ENCODE assay signal across 1 cellular context in the genomic region with DNA sequence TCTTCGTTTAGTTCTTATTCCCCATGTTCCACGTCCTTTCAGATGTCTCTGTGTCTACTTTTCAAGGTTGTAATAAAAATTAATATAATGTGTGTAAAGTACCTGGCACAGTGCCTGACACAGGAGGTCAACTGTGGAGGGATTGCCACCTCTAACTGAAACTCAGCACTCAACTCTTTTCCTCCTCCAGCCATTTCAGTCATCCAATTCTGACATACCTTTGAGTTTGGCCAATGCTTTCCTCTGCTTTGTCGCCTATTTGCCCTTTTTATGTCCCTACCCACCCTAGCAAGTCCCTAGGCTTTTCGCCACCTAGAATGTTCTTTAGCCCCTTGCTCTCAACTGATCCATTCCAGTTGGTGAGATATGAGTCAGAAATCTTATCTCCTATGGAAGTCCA.
TF ChIP-seq lines count a peak whose summit lies in the region.

No MANE protein-coding gene starts in this region.

TF ChIP-seq in GM12878, 131 proteins besides CTCF, POLR2A, EP300 and RAD21 (continued from another document):
- TF ChIP-seq ZNF384 (IDR thresholded peaks at IDR 0.05; ENCODE audit: borderline replicate concordance, low read depth, low read length), result no peak
- peak; percentile 60 for TF ChIP-seq SMAD1 (IDR thresholded peaks at IDR 0.05; ENCODE audit: low read depth, partially characterized antibody)
- TF ChIP-seq SIX5 (IDR thresholded peaks at IDR 0.05; ENCODE audit: low read depth, low read length, severe bottlenecking), result no peak
- peak; percentile 45; the same call in 1 of the 2 replicates for TF ChIP-seq RUNX3 (IDR thresholded peaks at IDR 0.05; ENCODE audit: low read length)
- TF ChIP-seq, protein P1, sequence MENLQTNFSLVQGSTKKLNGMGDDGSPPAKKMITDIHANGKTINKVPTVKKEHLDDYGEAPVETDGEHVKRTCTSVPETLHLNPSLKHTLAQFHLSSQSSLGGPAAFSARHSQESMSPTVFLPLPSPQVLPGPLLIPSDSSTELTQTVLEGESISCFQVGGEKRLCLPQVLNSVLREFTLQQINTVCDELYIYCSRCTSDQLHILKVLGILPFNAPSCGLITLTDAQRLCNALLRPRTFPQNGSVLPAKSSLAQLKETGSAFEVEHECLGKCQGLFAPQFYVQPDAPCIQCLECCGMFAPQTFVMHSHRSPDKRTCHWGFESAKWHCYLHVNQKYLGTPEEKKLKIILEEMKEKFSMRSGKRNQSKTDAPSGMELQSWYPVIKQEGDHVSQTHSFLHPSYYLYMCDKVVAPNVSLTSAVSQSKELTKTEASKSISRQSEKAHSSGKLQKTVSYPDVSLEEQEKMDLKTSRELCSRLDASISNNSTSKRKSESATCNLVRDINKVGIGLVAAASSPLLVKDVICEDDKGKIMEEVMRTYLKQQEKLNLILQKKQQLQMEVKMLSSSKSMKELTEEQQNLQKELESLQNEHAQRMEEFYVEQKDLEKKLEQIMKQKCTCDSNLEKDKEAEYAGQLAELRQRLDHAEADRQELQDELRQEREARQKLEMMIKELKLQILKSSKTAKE (IDR thresholded peaks at IDR 0.05; ENCODE audit: low read depth, poor library complexity, severe bottlenecking), result no peak
- no peak for TF ChIP-seq BACH1 (IDR thresholded peaks at IDR 0.05; ENCODE audit: borderline replicate concordance)
- TF ChIP-seq, protein P2, sequence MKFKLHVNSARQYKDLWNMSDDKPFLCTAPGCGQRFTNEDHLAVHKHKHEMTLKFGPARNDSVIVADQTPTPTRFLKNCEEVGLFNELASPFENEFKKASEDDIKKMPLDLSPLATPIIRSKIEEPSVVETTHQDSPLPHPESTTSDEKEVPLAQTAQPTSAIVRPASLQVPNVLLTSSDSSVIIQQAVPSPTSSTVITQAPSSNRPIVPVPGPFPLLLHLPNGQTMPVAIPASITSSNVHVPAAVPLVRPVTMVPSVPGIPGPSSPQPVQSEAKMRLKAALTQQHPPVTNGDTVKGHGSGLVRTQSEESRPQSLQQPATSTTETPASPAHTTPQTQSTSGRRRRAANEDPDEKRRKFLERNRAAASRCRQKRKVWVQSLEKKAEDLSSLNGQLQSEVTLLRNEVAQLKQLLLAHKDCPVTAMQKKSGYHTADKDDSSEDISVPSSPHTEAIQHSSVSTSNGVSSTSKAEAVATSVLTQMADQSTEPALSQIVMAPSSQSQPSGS (IDR thresholded peaks at IDR 0.05; ENCODE audit: low read length), result no peak
- no peak for TF ChIP-seq CEBPB (IDR thresholded peaks at IDR 0.05; ENCODE audit: borderline replicate concordance in 1 of 2, low read depth in 2 of 2, low read length in 2 of 2)
- no peak for TF ChIP-seq EED (IDR thresholded peaks at IDR 0.05; ENCODE audit: low read depth)
- no peak for TF ChIP-seq SREBF1 (IDR thresholded peaks at IDR 0.05; ENCODE audit: low read length)
- TF ChIP-seq IRF4 (IDR thresholded peaks at IDR 0.05; ENCODE audit: low read depth, low read length), result peak; percentile 35; the same call in 1 of the 2 replicates
- TF ChIP-seq, protein P3, sequence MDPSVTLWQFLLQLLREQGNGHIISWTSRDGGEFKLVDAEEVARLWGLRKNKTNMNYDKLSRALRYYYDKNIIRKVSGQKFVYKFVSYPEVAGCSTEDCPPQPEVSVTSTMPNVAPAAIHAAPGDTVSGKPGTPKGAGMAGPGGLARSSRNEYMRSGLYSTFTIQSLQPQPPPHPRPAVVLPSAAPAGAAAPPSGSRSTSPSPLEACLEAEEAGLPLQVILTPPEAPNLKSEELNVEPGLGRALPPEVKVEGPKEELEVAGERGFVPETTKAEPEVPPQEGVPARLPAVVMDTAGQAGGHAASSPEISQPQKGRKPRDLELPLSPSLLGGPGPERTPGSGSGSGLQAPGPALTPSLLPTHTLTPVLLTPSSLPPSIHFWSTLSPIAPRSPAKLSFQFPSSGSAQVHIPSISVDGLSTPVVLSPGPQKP (IDR thresholded peaks at IDR 0.05; ENCODE audit: low read depth, low read length), result no peak
TF ChIP-seq in GM12878: peak in this region for 13.
